ENCODE assay signal across 13 cellular contexts in the genomic region with DNA sequence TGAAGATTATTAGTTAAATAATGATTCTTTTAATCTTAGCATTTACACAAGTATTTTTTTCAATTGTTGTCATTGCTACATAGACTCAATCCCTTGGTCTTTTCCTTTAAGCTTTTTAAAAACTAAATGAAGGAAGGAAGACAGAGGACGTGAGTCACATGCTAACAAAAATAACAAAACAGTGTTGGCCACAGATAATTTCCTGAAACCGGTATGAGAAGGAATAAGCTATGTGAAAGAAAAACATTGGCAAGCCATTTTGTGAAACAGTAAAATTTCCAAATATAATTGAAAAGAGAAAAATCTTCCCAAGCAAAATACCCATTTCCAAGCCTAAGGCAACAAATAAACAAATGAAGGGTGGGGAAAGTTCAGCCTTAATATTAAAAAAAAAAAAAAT.
DNase-seq lines count a peak whose midpoint lies in the region; ATAC-seq and TF ChIP-seq lines count a peak whose summit lies in the region.
"Had no signal": no experiment of that assay in that cellular context is flagged by ENCODE, and none has a peak within 500 bp of the region (broad histone marks: within the 10 kb centered on the region; RNA-seq: fewer than 3 reads in every experiment).

No MANE protein-coding gene starts in this region.

- no peak overlapping the region for H3K27ac Mint-ChIP-seq in activated CD4-positive, alpha-beta memory T cell treated with anti-CD3 and anti-CD28 coated beads, Interleukin-2, amount 10 ng/mL, durations not matched to agents 7 days and 5 days
- H3K27ac Mint-ChIP-seq in T-cell = no peak overlapping the region
- H3K27ac Mint-ChIP-seq: activated CD8-positive, alpha-beta memory T cell treated with anti-CD3 and anti-CD28 coated beads, Interleukin-2, amount 10 ng/mL, durations not matched to agents 7 days and 5 days had no signal

- TF ChIP-seq POLR2A in heart left ventricle (IDR thresholded peaks at IDR 0.05) = no peak

- CTCF ChIA-PET in activated CD4-positive, alpha-beta memory T cell treated with anti-CD3 and anti-CD28 coated beads, Interleukin-2, amount 10 ng/mL, durations not matched to agents 7 days and 5 days (lab: Charles Lee) = interaction anchor here (0.6 to 1.0 kb wide), 2 partner anchors 79 to 172 kb away, joined by 3 to 4 read pairs; no protein-coding TSS in a partner anchor
- CTCF ChIA-PET in T-cell (lab: Charles Lee) = no interaction called here

- peak overlapping the region in 9 of 12 donors; percentile 18 to 79 (median 47) for H3K27ac ChIP-seq in heart left ventricle
- H3K27ac ChIP-seq: SK-N-MC had no signal

- H3K4me1 Mint-ChIP-seq in activated CD4-positive, alpha-beta memory T cell treated with anti-CD3 and anti-CD28 coated beads, Interleukin-2, amount 10 ng/mL, durations not matched to agents 7 days and 5 days = peaks cover 25% of the 10 kb centered on the region
- peaks cover 3 to 9% (median 5%) of the 10 kb centered on the region in 3 donors for H3K4me1 Mint-ChIP-seq in T-cell

- ATAC-seq in heart left ventricle = peak in 3 of 4 donors; percentile 60 to 80 (median 63)
- no peak for ATAC-seq in T-cell (replicated peaks in 1 of 4)
- ATAC-seq: activated CD8-positive, alpha-beta memory T cell treated with anti-CD3 and anti-CD28 coated beads, Interleukin-2, amount 10 ng/mL, durations not matched to agents 7 days and 5 days; pancreas had no signal

- TF ChIP-seq CTCF in heart left ventricle (IDR thresholded peaks at IDR 0.05) = no peak

- H3K27me3 ChIP-seq in adipocyte (replicated peaks; ENCODE audit: control insufficient read depth, insufficient read depth, low read length) (no peaks in the 10 kb centered on the region), heart left ventricle (no peaks in the 10 kb centered on the region)
- H3K27me3 ChIP-seq: pancreas had no signal

- H3K36me3 ChIP-seq in adipocyte (ENCODE audit: control insufficient read depth, insufficient read depth, low read length, severe bottlenecking) (no peaks in the 10 kb centered on the region), heart left ventricle (no peaks in the 10 kb centered on the region)
- H3K36me3 ChIP-seq: pancreas had no signal

- H3K36me3 Mint-ChIP-seq in activated CD4-positive, alpha-beta memory T cell treated with anti-CD3 and anti-CD28 coated beads, Interleukin-2, amount 10 ng/mL, durations not matched to agents 7 days and 5 days (ENCODE audit: low read depth) = no peaks in the 10 kb centered on the region
- no peaks in the 10 kb centered on the region for H3K36me3 Mint-ChIP-seq in T-cell
- H3K36me3 Mint-ChIP-seq: activated CD8-positive, alpha-beta memory T cell treated with anti-CD3 and anti-CD28 coated beads, Interleukin-2, amount 10 ng/mL, durations not matched to agents 7 days and 5 days had no signal

- no peaks in the 10 kb centered on the region for H3K9me3 Mint-ChIP-seq in activated CD4-positive, alpha-beta memory T cell treated with anti-CD3 and anti-CD28 coated beads, Interleukin-2, amount 10 ng/mL, durations not matched to agents 7 days and 5 days
- H3K9me3 Mint-ChIP-seq in T-cell = no peaks in the 10 kb centered on the region

- peak overlapping the region; percentile 12 for H3K4me3 ChIP-seq in adipocyte (ENCODE audit: low read length)
- H3K4me3 ChIP-seq in heart left ventricle = no peak overlapping the region
- H3K4me3 ChIP-seq: pancreas, SK-N-MC had no signal

- no peaks in the 10 kb centered on the region for H3K9me3 ChIP-seq in adipocyte (ENCODE audit: control insufficient read depth, low read length)
- H3K9me3 ChIP-seq in heart left ventricle = no peaks in the 10 kb centered on the region
- H3K9me3 ChIP-seq: pancreas had no signal

- H3K27me3 Mint-ChIP-seq in activated CD4-positive, alpha-beta memory T cell treated with anti-CD3 and anti-CD28 coated beads, Interleukin-2, amount 10 ng/mL, durations not matched to agents 7 days and 5 days = no peaks in the 10 kb centered on the region
- H3K27me3 Mint-ChIP-seq in T-cell = peaks cover 0 to 3% of the 10 kb centered on the region in 2 donors
- H3K27me3 Mint-ChIP-seq: activated CD8-positive, alpha-beta memory T cell treated with anti-CD3 and anti-CD28 coated beads, Interleukin-2, amount 10 ng/mL, durations not matched to agents 7 days and 5 days had no signal

- H3K4me1 ChIP-seq in adipocyte (ENCODE audit: control insufficient read depth, insufficient read depth, low read length) (peaks cover 19% of the 10 kb centered on the region), heart left ventricle (peaks cover 0 to 49% (median 9%) of the 10 kb centered on the region in 12 donors)

- H3K9ac ChIP-seq in adipocyte (ENCODE audit: low read length) = peak overlapping the region; percentile 39

- POLR2A ChIA-PET in activated CD4-positive, alpha-beta memory T cell treated with anti-CD3 and anti-CD28 coated beads, Interleukin-2, amount 10 ng/mL, durations not matched to agents 7 days and 5 days (lab: Charles Lee) = no interaction called here
- POLR2A ChIA-PET in T-cell (lab: Charles Lee) = interaction anchor here (0.6 to 0.7 kb wide), 3 partner anchors 89 to 244 kb away, joined by 3 to 11 read pairs (median 6); no protein-coding TSS in a partner anchor

- intact Hi-C loops in heart left ventricle (cut with DNase I) = loop anchor here in 3 of 10 donors (5.0 to 10.0 kb wide), 3 partner anchors 217 to 537 kb away; no protein-coding TSS in a partner anchor

- WGBS in heart left ventricle, 4 donors = 33 to 43% (median 39%) methylated on average over 2 of the region's 2 CpGs

- DNase-seq in HT1080 (ENCODE audit: low read depth) (peak; percentile 83), adipocyte (ENCODE audit: low read depth) (peak; percentile 65), heart left ventricle (no peak), stromal cell of bone marrow (ENCODE audit: low read depth) (peak; percentile 75), NCI-H2081 treated with DMSO at 0.1 percent for 48 hours (lab: John Stamatoyannopoulos, UW) (no peak), T-cell (no peak), DMS79 treated with DMSO at 0.1 percent for 48 hours (lab: John Stamatoyannopoulos, UW) (no peak)
- DNase-seq in activated CD4-positive, alpha-beta memory T cell treated with anti-CD3 and anti-CD28 coated beads, Interleukin-2, amount 10 ng/mL, durations not matched to agents 7 days and 5 days = no peak
- DNase-seq: activated CD8-positive, alpha-beta memory T cell treated with anti-CD3 and anti-CD28 coated beads, Interleukin-2, amount 10 ng/mL, durations not matched to agents 7 days and 5 days; GDM1; NCI-H2029 treated with DMSO at 0.1 percent for 48 hours; pancreas had no signal

- no peak overlapping the region for H3K4me3 Mint-ChIP-seq in activated CD4-positive, alpha-beta memory T cell treated with anti-CD3 and anti-CD28 coated beads, Interleukin-2, amount 10 ng/mL, durations not matched to agents 7 days and 5 days
- no peak overlapping the region for H3K4me3 Mint-ChIP-seq in T-cell
- H3K4me3 Mint-ChIP-seq: activated CD8-positive, alpha-beta memory T cell treated with anti-CD3 and anti-CD28 coated beads, Interleukin-2, amount 10 ng/mL, durations not matched to agents 7 days and 5 days had no signal

Comparison
In these comparisons a context has a peak if more than half of its experiments do, and no peak if none do; other contexts are left out.
1. DNase-seq: peak in HT1080 (single experiment), adipocyte (single experiment) and stromal cell of bone marrow (single experiment); none in heart left ventricle (0 of 5), NCI-H2081 treated with DMSO at 0.1 percent for 48 hours (single experiment), activated CD4-positive, alpha-beta memory T cell treated with anti-CD3 and anti-CD28 coated beads, Interleukin-2, amount 10 ng/mL, durations not matched to agents 7 days and 5 days (single experiment), T-cell (0 of 34) and DMS79 treated with DMSO at 0.1 percent for 48 hours (single experiment).
2. ATAC-seq: peak in heart left ventricle (3 of 4); none in T-cell (0 of 4).